8 cellular contexts compared by ENCODE assay signal in the genomic region with DNA sequence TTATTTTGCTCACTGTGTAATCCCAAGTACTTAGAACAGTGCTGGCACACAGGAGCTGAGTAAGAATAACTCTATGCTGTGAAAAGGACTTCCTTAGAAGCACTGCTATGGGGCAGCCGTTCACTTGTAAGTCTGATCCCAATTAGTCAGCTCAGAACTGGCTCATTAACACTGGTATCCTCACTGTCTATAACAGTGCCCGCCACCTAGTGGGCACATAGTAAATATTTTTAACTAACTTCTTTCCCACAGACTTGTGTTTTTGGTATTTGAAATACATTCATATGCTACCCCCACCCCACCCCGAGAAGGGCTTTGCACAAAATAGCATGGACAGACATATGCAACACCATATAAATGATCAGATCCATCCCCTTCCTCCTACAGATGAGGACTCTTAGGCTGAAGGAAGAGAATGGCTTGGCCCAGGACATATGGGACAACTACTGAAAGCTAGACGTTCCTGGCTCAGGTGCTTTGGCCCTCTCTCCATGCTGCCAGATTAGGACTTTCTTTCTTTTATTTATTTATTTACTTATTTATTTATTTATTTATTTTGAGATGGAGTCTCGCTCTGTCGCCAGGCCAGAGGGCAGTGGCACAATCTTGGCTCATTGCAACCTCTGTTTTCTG. TPM values are rescaled to one million over a fixed set of nuclear protein-coding genes. Genes with fewer than 3 reads are reported as not detected.
DNase-seq lines count a peak whose midpoint lies in the region; ATAC-seq and TF ChIP-seq lines count a peak whose summit lies in the region.

No MANE protein-coding gene starts in this region.

- peak overlapping the region; percentile 2 for H3K27ac Mint-ChIP-seq in activated CD4-positive, alpha-beta T cell treated with anti-CD3 and anti-CD28 coated beads, Interleukin-2, amount 10 ng/mL, durations not matched to agents 24 days and 14 days
- H3K27ac Mint-ChIP-seq in naive B cell, result peak overlapping the region in 1 of 6 donors; percentile 20
- H3K27ac Mint-ChIP-seq in type B pancreatic cell, result no peak overlapping the region

- peaks cover 26% of the 10 kb centered on the region for H3K4me1 Mint-ChIP-seq in activated CD4-positive, alpha-beta T cell treated with anti-CD3 and anti-CD28 coated beads, Interleukin-2, amount 10 ng/mL, durations not matched to agents 24 days and 14 days
- H3K4me1 Mint-ChIP-seq in naive B cell (peaks cover 18 to 27% (median 18%) of the 10 kb centered on the region in 3 donors), type B pancreatic cell (ENCODE audit: unreplicated experiment) (no peaks in the 10 kb centered on the region)

- H3K9me3 Mint-ChIP-seq in activated CD4-positive, alpha-beta T cell treated with anti-CD3 and anti-CD28 coated beads, Interleukin-2, amount 10 ng/mL, durations not matched to agents 24 days and 14 days, result no peaks in the 10 kb centered on the region
- no peaks in the 10 kb centered on the region for H3K9me3 Mint-ChIP-seq in naive B cell
- H3K9me3 Mint-ChIP-seq in type B pancreatic cell, result no peaks in the 10 kb centered on the region

- peak; percentile 72 for TF ChIP-seq CTCF in epithelial cell of proximal tubule (conservative IDR thresholded peaks at IDR 0.05; ENCODE audit: low read depth, low read length)
- peak; percentile 77 for TF ChIP-seq CTCF in type B pancreatic cell (conservative IDR thresholded peaks at IDR 0.05)

- H3K4me3 Mint-ChIP-seq in activated CD4-positive, alpha-beta T cell treated with anti-CD3 and anti-CD28 coated beads, Interleukin-2, amount 10 ng/mL, durations not matched to agents 24 days and 14 days, result no peak overlapping the region
- H3K4me3 Mint-ChIP-seq in naive B cell (no peak overlapping the region), type B pancreatic cell (no peak overlapping the region)

- ATAC-seq in GM18511 (IDR thresholded peaks at IDR 0.05; ENCODE audit: unreplicated experiment) (peak; percentile 25), HG03045 (IDR thresholded peaks at IDR 0.05; ENCODE audit: unreplicated experiment) (peak; percentile 33), naive B cell (ENCODE audit: low read depth in 2 of 2) (peak; percentile 49 to 51)

- H3K36me3 Mint-ChIP-seq in activated CD4-positive, alpha-beta T cell treated with anti-CD3 and anti-CD28 coated beads, Interleukin-2, amount 10 ng/mL, durations not matched to agents 24 days and 14 days (ENCODE audit: low read depth), result no peaks in the 10 kb centered on the region
- no peaks in the 10 kb centered on the region for H3K36me3 Mint-ChIP-seq in naive B cell
- H3K36me3 Mint-ChIP-seq in type B pancreatic cell, result peaks cover 26% of the 10 kb centered on the region

- H3K27me3 Mint-ChIP-seq in activated CD4-positive, alpha-beta T cell treated with anti-CD3 and anti-CD28 coated beads, Interleukin-2, amount 10 ng/mL, durations not matched to agents 24 days and 14 days, result no peaks in the 10 kb centered on the region
- H3K27me3 Mint-ChIP-seq in naive B cell (no peaks in the 10 kb centered on the region), type B pancreatic cell (no peaks in the 10 kb centered on the region)

- H3K4me3 ChIP-seq in epithelial cell of proximal tubule (ENCODE audit: low read depth, low read length), result no peak overlapping the region

- intact Hi-C loops in activated CD4-positive, alpha-beta T cell treated with anti-CD3 and anti-CD28 coated beads, Interleukin-2, amount 10 ng/mL, durations not matched to agents 24 days and 14 days (cut with micrococcal nuclease), result loop anchor here (10.0 kb wide), 1 partner anchor 611 kb away; no protein-coding TSS in a partner anchor

- DNase-seq in AG08395 (ENCODE audit: low spot score) (peak; percentile 49), NCI-H2227 (lab: John Stamatoyannopoulos, UW; ENCODE audit: unreplicated experiment) (peak; percentile 1), epithelial cell of proximal tubule (ENCODE audit: low read depth) (no peak), naive B cell (peak; percentile 17), type B pancreatic cell (ENCODE audit: extremely low spot score, unreplicated experiment) (no peak)
- DNase-seq in activated CD4-positive, alpha-beta T cell treated with anti-CD3 and anti-CD28 coated beads, Interleukin-2, amount 10 ng/mL, durations not matched to agents 24 days and 14 days, result peak; percentile 79

RNA-seq across cellular contexts. Expression of a gene that starts 47.1 kb away (rescaled TPM):
- 8.0 and 8.1 TPM in 2 replicates for total RNA-seq in activated CD4-positive, alpha-beta T cell treated with anti-CD3 and anti-CD28 coated beads, Interleukin-2, amount 10 ng/mL, durations not matched to agents 24 days and 14 days
- total RNA-seq in epithelial cell of proximal tubule (75.8 and 97.7 TPM in 2 replicates), type B pancreatic cell (ENCODE audit: low replicate concordance) (116 and 139 TPM in 2 replicates)
- polyA plus RNA-seq in naive B cell (ENCODE audit: low read depth in 6 of 6), result under 1 TPM in 1 of 6 donors, not detected in 5; 0.24 TPM

Comparison
In these comparisons a context has a peak if more than half of its experiments do, and no peak if none do; other contexts are left out.
1. DNase-seq: peak in AG08395 (single experiment), NCI-H2227 (single experiment), activated CD4-positive, alpha-beta T cell treated with anti-CD3 and anti-CD28 coated beads, Interleukin-2, amount 10 ng/mL, durations not matched to agents 24 days and 14 days (single experiment) and naive B cell (single experiment); none in epithelial cell of proximal tubule (single experiment) and type B pancreatic cell (single experiment).
2. Peak in every context shown above with its lines, with median percentiles within 50 percentile points of each other: ATAC-seq.